ENCODE assay signal across 19 cellular contexts in genomic region chr15:41942886-41943285, GRCh38. TPM values are rescaled to one million over a fixed set of nuclear protein-coding genes. Genes with fewer than 3 reads are reported as not detected.
DNase-seq lines count a peak whose midpoint lies in the region; ATAC-seq and TF ChIP-seq lines count a peak whose summit lies in the region.
"Had no signal": no experiment of that assay in that cellular context is flagged by ENCODE, and none has a peak within 500 bp of the region (broad histone marks: within the 10 kb centered on the region; RNA-seq: fewer than 3 reads in every experiment).

No MANE protein-coding gene starts in this region.

- 73 to 77% methylated on average over 7 of the region's 7 CpGs for WGBS in heart right ventricle, 2 donors
- 88% methylated on average over 7 of the region's 7 CpGs for WGBS in hepatocyte (ENCODE audit: low lambda C conversion rate, missing lambda C conversion rate)
- 75 to 87% methylated on average over 7 of the region's 7 CpGs for WGBS in thyroid gland, 2 donors
- 81 to 83% methylated on average over 7 of the region's 7 CpGs for WGBS in tibial nerve, 2 donors

- no peaks in the 10 kb centered on the region for H3K9me2 ChIP-seq in hepatocyte (replicated peaks; ENCODE audit: insufficient read depth)

- peaks cover 39% of the 10 kb centered on the region for H3K4me1 Mint-ChIP-seq in activated T-helper 1 cell treated with anti-CD3 and anti-CD28 coated beads, Interleukin-12 subunit alpha, Interleukin-12 subunit beta, Interleukin-2, Interleukin-4 antibody, amounts not matched to agents 30 ng/mL and 10 ng/mL and 1 ng/mL, durations not matched to agents 14 hours and 24 hours and 36 hours (ENCODE audit: low read depth)

- H3K27ac Mint-ChIP-seq in activated T-helper 1 cell treated with anti-CD3 and anti-CD28 coated beads, Interleukin-12 subunit alpha, Interleukin-12 subunit beta, Interleukin-2, Interleukin-4 antibody, amounts not matched to agents 30 ng/mL and 10 ng/mL and 1 ng/mL, durations not matched to agents 14 hours and 24 hours and 36 hours: peak overlapping the region; percentile 31

- no peaks in the 10 kb centered on the region for H3K27me3 Mint-ChIP-seq in activated T-helper 1 cell treated with anti-CD3 and anti-CD28 coated beads, Interleukin-12 subunit alpha, Interleukin-12 subunit beta, Interleukin-2, Interleukin-4 antibody, amounts not matched to agents 30 ng/mL and 10 ng/mL and 1 ng/mL, durations not matched to agents 14 hours and 24 hours and 36 hours (ENCODE audit: insufficient read depth)

- no peaks in the 10 kb centered on the region for H4K20me1 ChIP-seq in hepatocyte (ENCODE audit: insufficient read depth, poor library complexity, severe bottlenecking)

- H2AFZ ChIP-seq in hepatocyte: no peak overlapping the region
- H2AFZ ChIP-seq: GM23248 had no signal

- H3K27ac ChIP-seq in heart right ventricle (peak overlapping the region in 7 of 10 donors; percentile 49 to 82 (median 78)), right atrium auricular region (peak overlapping the region in 1 of 2 donors; percentile 72), hepatocyte (peak overlapping the region; percentile 29), thyroid gland (peak overlapping the region in 2 of 3 donors; percentile 18 to 22), tibial nerve (peak overlapping the region in 2 of 4 donors; percentile 36 to 70)

- no peak for DNase-seq in heart right ventricle
- no peak for DNase-seq in right atrium auricular region (ENCODE audit: low spot score)
- DNase-seq in activated T-helper 1 cell treated with anti-CD3 and anti-CD28 coated beads, Interleukin-12 subunit alpha, Interleukin-12 subunit beta, Interleukin-2, Interleukin-4 antibody, amounts not matched to agents 30 ng/mL and 10 ng/mL and 1 ng/mL, durations not matched to agents 14 hours and 24 hours and 36 hours (ENCODE audit: low spot score): no peak
- DNase-seq in hepatocyte (ENCODE audit: low spot score): no peak
- DNase-seq in thyroid gland: no peak
- no peak for DNase-seq in NCI-H446 treated with DMSO at 0.1 percent for 48 hours (lab: John Stamatoyannopoulos, UW)
- no peak for DNase-seq in tibial nerve (ENCODE audit: low spot score in 2 of 2)
- DNase-seq: AML-193; cortex of kidney; GM23248; left lung; NCI-H1930; NCI-H526 treated with DMSO at 0.1 percent for 48 hours; stimulated activated CD4-positive, alpha-beta T cell treated with anti-CD3 and anti-CD28 coated beads, Interleukin-4, amount 100 ng/mL, for 24 hours; uterus had no signal

- peaks cover 25% of the 10 kb centered on the region for H3K36me3 Mint-ChIP-seq in activated T-helper 1 cell treated with anti-CD3 and anti-CD28 coated beads, Interleukin-12 subunit alpha, Interleukin-12 subunit beta, Interleukin-2, Interleukin-4 antibody, amounts not matched to agents 30 ng/mL and 10 ng/mL and 1 ng/mL, durations not matched to agents 14 hours and 24 hours and 36 hours (ENCODE audit: low read depth)

- no peaks in the 10 kb centered on the region for H3K27me3 ChIP-seq in heart right ventricle
- H3K27me3 ChIP-seq in right atrium auricular region: no peaks in the 10 kb centered on the region
- H3K27me3 ChIP-seq in hepatocyte: no peaks in the 10 kb centered on the region
- no peaks in the 10 kb centered on the region for H3K27me3 ChIP-seq in thyroid gland
- no peaks in the 10 kb centered on the region for H3K27me3 ChIP-seq in tibial nerve
- H3K27me3 ChIP-seq: esophagus muscularis mucosa, left lung, Peyer's patch, right lobe of liver, uterus had no signal

- TF ChIP-seq POLR2A in thyroid gland (IDR thresholded peaks at IDR 0.05) (no peak), tibial nerve (IDR thresholded peaks at IDR 0.05) (no peak)

- H3K4me1 ChIP-seq in heart right ventricle: peaks cover 30 to 98% (median 87%) of the 10 kb centered on the region in 9 donors
- H3K4me1 ChIP-seq in right atrium auricular region: peaks cover 0 to 69% of the 10 kb centered on the region in 2 donors
- H3K4me1 ChIP-seq in hepatocyte (ENCODE audit: insufficient read depth): peaks cover 22% of the 10 kb centered on the region
- peaks cover 5 to 23% of the 10 kb centered on the region in 2 donors for H3K4me1 ChIP-seq in thyroid gland
- peaks cover 0 to 28% (median 10%) of the 10 kb centered on the region in 4 donors for H3K4me1 ChIP-seq in tibial nerve
- H3K4me1 ChIP-seq: right lobe of liver had no signal

- intact Hi-C loops in heart right ventricle (cut with DNase I): no loop called here
- intact Hi-C loops in activated T-helper 1 cell treated with anti-CD3 and anti-CD28 coated beads, Interleukin-12 subunit alpha, Interleukin-12 subunit beta, Interleukin-2, Interleukin-4 antibody, amounts not matched to agents 30 ng/mL and 10 ng/mL and 1 ng/mL, durations not matched to agents 14 hours and 24 hours and 36 hours (cut with micrococcal nuclease): no loop called here
- intact Hi-C loops in thyroid gland (cut with DNase I): no loop called here

- TF ChIP-seq EP300 in tibial nerve (IDR thresholded peaks at IDR 0.05): no peak

- ATAC-seq in heart right ventricle (no peak), HG02678 (IDR thresholded peaks at IDR 0.05; ENCODE audit: unreplicated experiment) (no peak)
- ATAC-seq: left lung, right lobe of liver had no signal

- H3K4me3 ChIP-seq in heart right ventricle (no peak overlapping the region), right atrium auricular region (no peak overlapping the region), hepatocyte (no peak overlapping the region), thyroid gland (replicated peaks in 1 of 3) (no peak overlapping the region), tibial nerve (no peak overlapping the region)
- H3K4me3 ChIP-seq: esophagus muscularis mucosa, GM23248, left lung, Peyer's patch, right lobe of liver, uterus had no signal

- H3K9me3 ChIP-seq in heart right ventricle (no peaks in the 10 kb centered on the region), right atrium auricular region (no peaks in the 10 kb centered on the region), hepatocyte (ENCODE audit: low read depth) (no peaks in the 10 kb centered on the region), thyroid gland (no peaks in the 10 kb centered on the region), tibial nerve (no peaks in the 10 kb centered on the region)
- H3K9me3 ChIP-seq: esophagus muscularis mucosa, left lung, Peyer's patch, right lobe of liver, uterus had no signal

- H3K4me3 Mint-ChIP-seq in activated T-helper 1 cell treated with anti-CD3 and anti-CD28 coated beads, Interleukin-12 subunit alpha, Interleukin-12 subunit beta, Interleukin-2, Interleukin-4 antibody, amounts not matched to agents 30 ng/mL and 10 ng/mL and 1 ng/mL, durations not matched to agents 14 hours and 24 hours and 36 hours: no peak overlapping the region

- no peak overlapping the region for H3K4me2 ChIP-seq in hepatocyte

- TF ChIP-seq CTCF in heart right ventricle (IDR thresholded peaks at IDR 0.05): no peak
- TF ChIP-seq CTCF in right atrium auricular region (IDR thresholded peaks at IDR 0.05): no peak
- no peak for TF ChIP-seq CTCF in hepatocyte (IDR thresholded peaks at IDR 0.05; ENCODE audit: poor library complexity)
- no peak for TF ChIP-seq CTCF in thyroid gland (IDR thresholded peaks at IDR 0.05)
- no peak for TF ChIP-seq CTCF in tibial nerve (IDR thresholded peaks at IDR 0.05)

- peaks cover 23% of the 10 kb centered on the region for H3K79me2 ChIP-seq in hepatocyte

- H3K36me3 ChIP-seq in heart right ventricle (peaks cover 0 to 78% (median 9%) of the 10 kb centered on the region in 9 donors), right atrium auricular region (no peaks in the 10 kb centered on the region), hepatocyte (replicated peaks; ENCODE audit: insufficient read depth, low read depth) (no peaks in the 10 kb centered on the region), thyroid gland (peaks cover 0 to 5% of the 10 kb centered on the region in 2 donors), tibial nerve (peaks cover 0 to 22% (median 0%) of the 10 kb centered on the region in 3 donors)
- H3K36me3 ChIP-seq: uterus had no signal

- no peaks in the 10 kb centered on the region for H3K9me3 Mint-ChIP-seq in activated T-helper 1 cell treated with anti-CD3 and anti-CD28 coated beads, Interleukin-12 subunit alpha, Interleukin-12 subunit beta, Interleukin-2, Interleukin-4 antibody, amounts not matched to agents 30 ng/mL and 10 ng/mL and 1 ng/mL, durations not matched to agents 14 hours and 24 hours and 36 hours

RNA-seq across cellular contexts. Expression of gene EHD4, which starts 29.5 kb away (rescaled TPM):
- total RNA-seq in heart right ventricle (10 to 100 TPM; 29.8 to 62.7 (median 46.6) TPM), right atrium auricular region (10 to 100 TPM; 22.2 to 26.3 TPM), hepatocyte (26.4 and 27.3 TPM in 2 replicates), thyroid gland (10 to 100 TPM; 29.7 to 66.7 (median 37.9) TPM), tibial nerve (10 to 100 TPM; 13.2 to 31.5 (median 22.0) TPM)
- polyA plus RNA-seq in heart right ventricle (10 to 100 TPM; 23.4 to 24.2 TPM), hepatocyte (30.9 and 34.7 TPM in 2 replicates)
- total RNA-seq in activated T-helper 1 cell treated with anti-CD3 and anti-CD28 coated beads, Interleukin-12 subunit alpha, Interleukin-12 subunit beta, Interleukin-2, Interleukin-4 antibody, amounts not matched to agents 30 ng/mL and 10 ng/mL and 1 ng/mL, durations not matched to agents 14 hours and 24 hours and 36 hours: 29.5 and 30.1 TPM in 2 replicates

RNA-seq across cellular contexts. Expression of gene SPTBN5, which starts 49.0 kb away (rescaled TPM):
- total RNA-seq in heart right ventricle (1 to 10 TPM; 1.6 to 5.9 (median 2.4) TPM), right atrium auricular region (1 to 10 TPM in 1 of 2 donors, under 1 TPM in 1; 0.63 to 1.3 TPM), hepatocyte (1.7 and 2.0 TPM in 2 replicates), thyroid gland (1 to 10 TPM in 3 of 4 donors, under 1 TPM in 1; 0.40 to 2.5 (median 1.8) TPM), tibial nerve (10 to 100 TPM; 16.5 to 34.5 (median 19.9) TPM)
- polyA plus RNA-seq in heart right ventricle (1 to 10 TPM in 1 of 2 donors, under 1 TPM in 1; 0.94 to 8.7 TPM), hepatocyte (1.9 and 2.6 TPM in 2 replicates)
- total RNA-seq in activated T-helper 1 cell treated with anti-CD3 and anti-CD28 coated beads, Interleukin-12 subunit alpha, Interleukin-12 subunit beta, Interleukin-2, Interleukin-4 antibody, amounts not matched to agents 30 ng/mL and 10 ng/mL and 1 ng/mL, durations not matched to agents 14 hours and 24 hours and 36 hours: 1.2 and 1.9 TPM in 2 replicates
